25 cellular contexts compared by ENCODE assay signal in genomic region chr17:50680126-50680525, GRCh38. TPM values are rescaled to one million over a fixed set of nuclear protein-coding genes. Genes with fewer than 3 reads are reported as not detected.
DNase-seq lines count a peak whose midpoint lies in the region; ATAC-seq, FAIRE-seq and TF ChIP-seq lines count a peak whose summit lies in the region.
"Had no signal": no experiment of that assay in that cellular context is flagged by ENCODE, and none has a peak within 500 bp of the region (broad histone marks: within the 10 kb centered on the region; RNA-seq: fewer than 3 reads in every experiment).

No MANE protein-coding gene starts in this region.

- H3K27me3 ChIP-seq in HCT116 (ENCODE audit: insufficient read depth, low read length), result no peaks in the 10 kb centered on the region
- H3K27me3 ChIP-seq: BLaER1, SJSA1 had no signal

- TF ChIP-seq RAD21 in A549 (conservative IDR thresholded peaks at IDR 0.05 in 1 of 2, IDR thresholded peaks at IDR 0.05 in 1 of 2) (no peak), HCT116 (IDR thresholded peaks at IDR 0.05; ENCODE audit: low read depth) (no peak)

- no peaks in the 10 kb centered on the region for H4K20me1 ChIP-seq in HCT116 (ENCODE audit: insufficient read depth)
- H4K20me1 ChIP-seq: BLaER1 had no signal

- no peaks in the 10 kb centered on the region for H3K79me2 ChIP-seq in HCT116 (ENCODE audit: insufficient read depth, low read length)

- H3K9ac ChIP-seq in HCT116 (ENCODE audit: low read length), result no peak overlapping the region
- H3K9ac ChIP-seq: BLaER1, KMS-11 had no signal

- H3K9me3 Mint-ChIP-seq in type B pancreatic cell, result no peaks in the 10 kb centered on the region
- H3K9me3 Mint-ChIP-seq: CD4-positive, alpha-beta T cell; GM23338 had no signal

- H3K36me3 Mint-ChIP-seq in type B pancreatic cell, result no peaks in the 10 kb centered on the region

- no peak overlapping the region for H2AFZ ChIP-seq in HCT116 (ENCODE audit: low read depth, low read length, poor library complexity, severe bottlenecking)

- no peaks in the 10 kb centered on the region for H3K36me3 ChIP-seq in HCT116 (ENCODE audit: control insufficient read depth in 1 of 2, insufficient read depth in 2 of 2, low read length in 2 of 2)
- H3K36me3 ChIP-seq: BLaER1, HAP-1, SJSA1 had no signal

- CTCF ChIA-PET in A549 (lab: Yijun Ruan, JAX) (interaction anchor here (0.7 to 52.6 kb wide), 6 partner anchors 7 to 136 kb away, joined by 3 to 2097 read pairs (median 400); partner anchors contain the start of genes ABCC3 and SPATA20), HCT116 (lab: Charles Lee) (interaction anchor here (0.6 to 2.0 kb wide), 3 partner anchors 8 to 54 kb away, joined by 4 to 13 read pairs (median 6); no protein-coding TSS in a partner anchor)

- no peak for TF ChIP-seq EP300 in A549 (IDR thresholded peaks at IDR 0.05)

- 99% methylated on average over 5 of the region's 5 CpGs for WGBS in A549 (ENCODE audit: missing lambda C conversion rate)

- DNase-seq in A549 (ENCODE audit: low read depth in 1 of 2, low spot score in 1 of 2), result no peak
- DNase-seq in HCT116 (ENCODE audit: low read depth, low spot score), result no peak
- DNase-seq in iPS-NIHi7 (ENCODE audit: extremely low spot score), result peak; percentile 7
- DNase-seq in posterior vena cava (ENCODE audit: low spot score), result peak; percentile 31
- no peak for DNase-seq in type B pancreatic cell (ENCODE audit: extremely low spot score, unreplicated experiment)
- no peak for DNase-seq in NCI-H1105 treated with DMSO at 0.1 percent for 48 hours (lab: John Stamatoyannopoulos, UW)
- no peak for DNase-seq in stimulated activated CD4-positive, alpha-beta T cell treated with anti-CD3 and anti-CD28 coated beads, Interleukin-4, amount 100 ng/mL, for 1 hour
- DNase-seq: 8988T; CD4-positive, alpha-beta T cell; MM.1S; NCI-H1417; NCI-H1694; NCI-H2029 treated with DMSO at 0.1 percent for 48 hours; NCI-H446 treated with DMSO at 0.1 percent for 48 hours; NCI-H526 treated with DMSO at 0.1 percent for 48 hours; Right ventricle myocardium superior had no signal

- POLR2A ChIA-PET in A549 (lab: Yijun Ruan, JAX), result interaction anchor here (0.6 to 1.7 kb wide), 2 partner anchors 15 to 19 kb away, joined by 3 to 5 read pairs; no protein-coding TSS in a partner anchor
- POLR2A ChIA-PET in HCT116 (lab: Charles Lee), result no interaction called here

- H3K4me3 Mint-ChIP-seq in type B pancreatic cell, result no peak overlapping the region
- H3K4me3 Mint-ChIP-seq: CD4-positive, alpha-beta T cell; GM23338; IgD-negative memory B cell had no signal

- ATAC-seq in A549, result no peak
- ATAC-seq in HCT116, result no peak
- ATAC-seq: GM23338 had no signal

- H3K27ac Mint-ChIP-seq in type B pancreatic cell, result no peak overlapping the region
- H3K27ac Mint-ChIP-seq: CD4-positive, alpha-beta T cell; GM23338; IgD-negative memory B cell had no signal

- intact Hi-C loops in HCT116 (cut with micrococcal nuclease) (no loop called here), posterior vena cava (cut with DNase I) (loop anchor here in 1 of 2 donors (5.0 kb wide), 2 partner anchors 38 to 128 kb away; no protein-coding TSS in a partner anchor)

- H3K4me2 ChIP-seq in A549 (0 out of 3 replicates have a peak overlapping the region, but pooled peaks have one; percentile 22), HCT116 (ENCODE audit: low read length) (peak overlapping the region; percentile 53)
- H3K4me2 ChIP-seq: BLaER1, GM23338, KMS-11 had no signal

- no peaks in the 10 kb centered on the region for H3K9me2 ChIP-seq in HCT116 (ENCODE audit: insufficient read depth)

- RAD21 ChIA-PET in HCT116 (lab: Charles Lee; ENCODE audit: low non-redundant PET in 1 of 2, low total read pairs in 2 of 2, uncharacterized antibody in 2 of 2, unreplicated experiment in 2 of 2), result no interaction called here

- peaks cover 24% of the 10 kb centered on the region for H3K4me1 Mint-ChIP-seq in type B pancreatic cell (ENCODE audit: unreplicated experiment)

- FAIRE-seq in A549 (lab: Jason Lieb, UNC), result no peak
- FAIRE-seq: G401.6, RCC 7860 had no signal

- TF ChIP-seq POLR2A in A549 (IDR thresholded peaks at IDR 0.05; ENCODE audit: low read length) (no peak), HCT116 (IDR thresholded peaks at IDR 0.05; ENCODE audit: borderline replicate concordance, extremely low read depth, insufficient read depth, insufficient read length) (no peak)

- BruUV-seq in HCT116 (replicated peaks; lab: Mats Ljungman, UMichigan), result no TSS peak

- TF ChIP-seq CTCF in A549 (IDR thresholded peaks at IDR 0.05) (no peak), HCT116 (IDR thresholded peaks at IDR 0.05 in 2 of 3, conservative IDR thresholded peaks at IDR 0.05 in 1 of 3; ENCODE audit: borderline replicate concordance in 1 of 3, insufficient read depth in 1 of 3, low read depth in 2 of 3, low read length in 2 of 3) (no peak), type B pancreatic cell (conservative IDR thresholded peaks at IDR 0.05) (no peak)

- H3K4me3 ChIP-seq in A549 (no peak overlapping the region), HCT116 (replicated peaks in 1 of 2; ENCODE audit: low read depth in 1 of 2, low read length in 2 of 2) (no peak overlapping the region)
- H3K4me3 ChIP-seq: BLaER1, GM23338, HAP-1, SJSA1 had no signal

- H3K27ac ChIP-seq in A549 (peak overlapping the region; percentile 97 to 98), HCT116 (ENCODE audit: low read depth, low read length) (no peak overlapping the region; the same call in 1 of the 2 replicates)
- H3K27ac ChIP-seq: BLaER1, KMS-11, SJSA1 had no signal

- H3K4me1 ChIP-seq in A549, result peaks cover 99% of the 10 kb centered on the region
- H3K4me1 ChIP-seq in HCT116 (ENCODE audit: control insufficient read depth in 1 of 2, insufficient read depth in 2 of 2, low read length in 2 of 2), result peaks cover 37 to 67% of the 10 kb centered on the region in 2 experiments
- H3K4me1 ChIP-seq: BLaER1 had no signal

- no peaks in the 10 kb centered on the region for H3K9me3 ChIP-seq in A549
- no peaks in the 10 kb centered on the region for H3K9me3 ChIP-seq in HCT116 (ENCODE audit: control insufficient read depth in 1 of 2, insufficient read depth in 1 of 2, low read depth in 1 of 2, low read length in 2 of 2)
- H3K9me3 ChIP-seq: BLaER1, HAP-1, SJSA1 had no signal

- peaks cover 5% of the 10 kb centered on the region for H3K27me3 Mint-ChIP-seq in type B pancreatic cell

TF ChIP-seq in A549, 52 proteins besides CTCF, POLR2A, EP300 and RAD21:
- no peak for TF ChIP-seq EHMT2 (IDR thresholded peaks at IDR 0.05; ENCODE audit: low read depth)
- TF ChIP-seq HOXA7 (CRISPR knock-in tag; IDR thresholded peaks at IDR 0.05), result peak; percentile 45; the same call in 1 of the 2 replicates

TF ChIP-seq in HCT116, 20 proteins besides CTCF, POLR2A, EP300 and RAD21:
- TF ChIP-seq ZFX (IDR thresholded peaks at IDR 0.05) (no peak), ZBTB33 (IDR thresholded peaks at IDR 0.05; ENCODE audit: extremely low read depth, insufficient replicate concordance, low read length) (no peak), EZH2 (IDR thresholded peaks at IDR 0.05) (no peak), TCF7L2 (IDR thresholded peaks at IDR 0.05; ENCODE audit: borderline replicate concordance, extremely low read depth, insufficient read depth, insufficient read length) (no peak), JUND (IDR thresholded peaks at IDR 0.05) (no peak)

RNA-seq across cellular contexts. Expression of gene ANKRD40, which starts 27.6 kb away (rescaled TPM):
- polyA plus RNA-seq in A549 (2011; rRNA removed), result 68.5 and 84.3 TPM in 2 replicates
- 31.1 and 36.1 TPM in 2 replicates for polyA plus RNA-seq in A549 (2012; cell fraction: cytosol; rRNA removed)
- 20.0 and 27.7 TPM in 2 replicates for polyA plus RNA-seq in A549 (2012; cell fraction: nucleus; rRNA removed)
- polyA plus RNA-seq in A549 (2017; fragmentation: RNase III; extraction: RNeasy Plus Mini Kit Qiagen cat#74134 plus additional on column Dnase treatment), result 44.2 to 55.2 TPM (median 50.1 TPM) in 3 replicates
- 31.0 and 37.0 TPM in 2 replicates for polyA minus RNA-seq in A549 (2011; rRNA and poly(A)+ RNA removed)
- 72.0 TPM for total RNA-seq in HCT116 (2021; ENCODE audit: unreplicated experiment)
- 20.0 and 26.1 TPM in 2 replicates for polyA plus RNA-seq in HCT116 (2012)
- 10 to 100 TPM; 57.4 to 77.3 TPM for total RNA-seq in posterior vena cava
- 21.0 and 38.4 TPM in 2 replicates for total RNA-seq in type B pancreatic cell (ENCODE audit: low replicate concordance)

RNA-seq across cellular contexts. Expression of gene LUC7L3, which starts 39.3 kb away (rescaled TPM):
- polyA plus RNA-seq in A549 (2011; rRNA removed) (117 and 209 TPM in 2 replicates), A549 (2017; fragmentation: RNase III; extraction: RNeasy Plus Mini Kit Qiagen cat#74134 plus additional on column Dnase treatment) (165 to 211 TPM (median 207 TPM) in 3 replicates)
- polyA plus RNA-seq in A549 (2012; cell fraction: cytosol; rRNA removed), result 49.5 and 58.7 TPM in 2 replicates
- polyA plus RNA-seq in A549 (2012; cell fraction: nucleus; rRNA removed), result 125 and 135 TPM in 2 replicates
- 15.6 and 16.2 TPM in 2 replicates for polyA minus RNA-seq in A549 (2011; rRNA and poly(A)+ RNA removed)
- total RNA-seq in HCT116 (2021; ENCODE audit: unreplicated experiment) (184 TPM), posterior vena cava (10 to 100 TPM; 82.0 to 92.5 TPM), type B pancreatic cell (ENCODE audit: low replicate concordance) (83.4 and 157 TPM in 2 replicates)
- polyA plus RNA-seq in HCT116 (2012), result 65.6 and 97.0 TPM in 2 replicates

RNA-seq across cellular contexts. Expression of gene ABCC3, which starts 45.4 kb away (rescaled TPM):
- 342 and 442 TPM in 2 replicates for polyA plus RNA-seq in A549 (2011; rRNA removed)
- 157 and 189 TPM in 2 replicates for polyA plus RNA-seq in A549 (2012; cell fraction: cytosol; rRNA removed)
- polyA plus RNA-seq in A549 (2012; cell fraction: nucleus; rRNA removed), result 1,165 and 1,226 TPM in 2 replicates
- 225 to 288 TPM (median 248 TPM) in 3 replicates for polyA plus RNA-seq in A549 (2017; fragmentation: RNase III; extraction: RNeasy Plus Mini Kit Qiagen cat#74134 plus additional on column Dnase treatment)
- 586 and 639 TPM in 2 replicates for polyA minus RNA-seq in A549 (2011; rRNA and poly(A)+ RNA removed)
- 66.2 TPM for total RNA-seq in HCT116 (2021; ENCODE audit: unreplicated experiment)
- 40.1 and 55.8 TPM in 2 replicates for polyA plus RNA-seq in HCT116 (2012)
- 10 to 100 TPM; 13.1 to 19.8 TPM for total RNA-seq in posterior vena cava
- total RNA-seq in type B pancreatic cell (ENCODE audit: low replicate concordance), result 10.6 and 13.3 TPM in 2 replicates
- total RNA-seq: GM23338, OCI-LY7 had no signal
- polyA plus RNA-seq: GM23338 had no signal

Comparison
In these comparisons a context has a peak if more than half of its experiments do, and no peak if none do; other contexts are left out.
1. DNase-seq: peak in iPS-NIHi7 (single experiment) and posterior vena cava (single experiment); none in A549 (0 of 2), HCT116 (single experiment), type B pancreatic cell (single experiment), NCI-H1105 treated with DMSO at 0.1 percent for 48 hours (single experiment) and stimulated activated CD4-positive, alpha-beta T cell treated with anti-CD3 and anti-CD28 coated beads, Interleukin-4, amount 100 ng/mL, for 1 hour (single experiment).